ENCODE assay signal across 1 cellular context in genomic region chr3:169764453-169765280, GRCh38.
TF ChIP-seq lines count a peak whose summit lies in the region.

Gene TERC (minus strand): TSS chr3:169765060.

TF ChIP-seq in A549, 52 proteins besides CTCF, POLR2A, EP300 and RAD21 (continued from another document):
- TF ChIP-seq HOXA7 (CRISPR knock-in tag; IDR thresholded peaks at IDR 0.05): peak; percentile 96
- TF ChIP-seq ZC3H11A (IDR thresholded peaks at IDR 0.05): no peak
- no peak for TF ChIP-seq MAFK (IDR thresholded peaks at IDR 0.05; ENCODE audit: partially characterized antibody)
- TF ChIP-seq SMC3 (IDR thresholded peaks at IDR 0.05): no peak
- no peak for TF ChIP-seq CBX8 (IDR thresholded peaks at IDR 0.05)
- 0 out of 2 replicates have a peak, but pooled peaks have one; percentile 46 for TF ChIP-seq RNF2 (IDR thresholded peaks at IDR 0.05; ENCODE audit: borderline replicate concordance, low read depth)
- TF ChIP-seq USF2 (IDR thresholded peaks at IDR 0.05): no peak
- TF ChIP-seq REST (IDR thresholded peaks at IDR 0.05): peak; percentile 94
- TF ChIP-seq ZSCAN20 (CRISPR knock-in tag; IDR thresholded peaks at IDR 0.05): no peak
- TF ChIP-seq HDAC2 (IDR thresholded peaks at IDR 0.05): no peak
- TF ChIP-seq HOXB13 (CRISPR knock-in tag; IDR thresholded peaks at IDR 0.05; ENCODE audit: low read depth): no peak
- no peak for TF ChIP-seq BHLHE40 (IDR thresholded peaks at IDR 0.05; ENCODE audit: low read depth, low read length)
- no peak for TF ChIP-seq CEBPB (IDR thresholded peaks at IDR 0.05)
- no peak for TF ChIP-seq SREBF2 (IDR thresholded peaks at IDR 0.05)
- no peak for TF ChIP-seq NR3C1 (IDR thresholded peaks at IDR 0.05)
- TF ChIP-seq RFX5 (IDR thresholded peaks at IDR 0.05): no peak
- TF ChIP-seq KDM5A (IDR thresholded peaks at IDR 0.05): no peak
- no peak for TF ChIP-seq HES2 (IDR thresholded peaks at IDR 0.05)
- TF ChIP-seq E2F6 (IDR thresholded peaks at IDR 0.05; ENCODE audit: borderline replicate concordance, low read depth): peak; percentile 80
- no peak for TF ChIP-seq JUNB (IDR thresholded peaks at IDR 0.05)
- TF ChIP-seq MYC (IDR thresholded peaks at IDR 0.05; ENCODE audit: borderline replicate concordance, low read length): 0 out of 2 replicates have a peak, but pooled peaks have one; percentile 39
- TF ChIP-seq ELK1 (IDR thresholded peaks at IDR 0.05; ENCODE audit: low read depth, low read length): no peak
- TF ChIP-seq BCL3 (IDR thresholded peaks at IDR 0.05): peak; percentile 96; the same call in 2 of the 3 replicates
- TF ChIP-seq ATOH8 (CRISPR knock-in tag; IDR thresholded peaks at IDR 0.05; ENCODE audit: low read depth): no peak
- no peak for TF ChIP-seq NPAS2 (CRISPR knock-in tag; IDR thresholded peaks at IDR 0.05; ENCODE audit: borderline replicate concordance)
- TF ChIP-seq EHF (CRISPR knock-in tag; IDR thresholded peaks at IDR 0.05): no peak
- no peak for TF ChIP-seq NFE2L2 (conservative IDR thresholded peaks at IDR 0.05; ENCODE audit: low read length)
